ENCODE assay signal across 1 cellular context in genomic region chr11:83151274-83151977, GRCh38.
A peak's percentile ranks its signal among the peaks of the same experiment; 100 is the strongest.
TF ChIP-seq lines count a peak whose summit lies in the region.

No MANE protein-coding gene starts in this region.

TF ChIP-seq in K562, 482 proteins besides CTCF, POLR2A, EP300 and RAD21 (continued from another document and continues in another):
- TF ChIP-seq ZNF518B (CRISPR knock-in tag; IDR thresholded peaks at IDR 0.05): no peak
- TF ChIP-seq POLR2B (IDR thresholded peaks at IDR 0.05; ENCODE audit: low read depth, partially characterized antibody): no peak
- no peak for TF ChIP-seq ZNF133 (CRISPR knock-in tag; IDR thresholded peaks at IDR 0.05)
- no peak for TF ChIP-seq KDM4B (IDR thresholded peaks at IDR 0.05; ENCODE audit: borderline replicate concordance in 2 of 2, low read depth in 1 of 2)
- TF ChIP-seq DMBX1 (CRISPR knock-in tag; IDR thresholded peaks at IDR 0.05; ENCODE audit: borderline replicate concordance): 0 out of 2 replicates have a peak, but pooled peaks have one; percentile 49
- TF ChIP-seq, protein P1, sequence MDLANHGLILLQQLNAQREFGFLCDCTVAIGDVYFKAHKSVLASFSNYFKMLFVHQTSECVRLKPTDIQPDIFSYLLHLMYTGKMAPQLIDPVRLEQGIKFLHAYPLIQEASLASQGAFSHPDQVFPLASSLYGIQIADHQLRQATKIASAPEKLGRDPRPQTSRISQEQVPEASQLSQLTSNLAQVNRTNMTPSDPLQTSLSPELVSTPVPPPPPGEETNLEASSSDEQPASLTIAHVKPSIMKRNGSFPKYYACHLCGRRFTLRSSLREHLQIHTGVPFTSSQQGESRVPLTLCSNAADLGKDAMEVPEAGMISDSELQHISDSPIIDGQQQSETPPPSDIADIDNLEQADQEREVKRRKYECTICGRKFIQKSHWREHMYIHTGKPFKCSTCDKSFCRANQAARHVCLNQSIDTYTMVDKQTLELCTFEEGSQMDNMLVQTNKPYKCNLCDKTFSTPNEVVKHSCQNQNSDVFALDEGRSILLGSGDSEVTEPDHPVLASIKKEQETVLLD (IDR thresholded peaks at IDR 0.05): no peak
- peak; percentile 50; the same call in 1 of the 2 replicates for TF ChIP-seq NFE2 (IDR thresholded peaks at IDR 0.05; ENCODE audit: low read depth)
- no peak for TF ChIP-seq ZNF551 (CRISPR knock-in tag; IDR thresholded peaks at IDR 0.05)
- no peak for TF ChIP-seq ZNF584 (CRISPR knock-in tag; IDR thresholded peaks at IDR 0.05; ENCODE audit: low read depth)
- TF ChIP-seq CEBPB (tag; IDR thresholded peaks at IDR 0.05): no peak
- peak; percentile 27 to 29; a peak in 2 of 4 replicates for TF ChIP-seq MAZ (CRISPR knock-in tag; conservative IDR thresholded peaks at IDR 0.05 in 1 of 2, IDR thresholded peaks at IDR 0.05 in 1 of 2)
- no peak for TF ChIP-seq PRMT5 (CRISPR knock-in tag; IDR thresholded peaks at IDR 0.05)
- no peak for TF ChIP-seq ZNF174 (CRISPR knock-in tag; IDR thresholded peaks at IDR 0.05)
- no peak for TF ChIP-seq ZFP1 (CRISPR knock-in tag; IDR thresholded peaks at IDR 0.05)
- no peak for TF ChIP-seq U2AF2 (optimal IDR thresholded peaks at IDR 0.05; ENCODE audit: low read depth, low read length)
- TF ChIP-seq HDGF (IDR thresholded peaks at IDR 0.05): 0 out of 2 replicates have a peak, but pooled peaks have one; percentile 27
- TF ChIP-seq C11orf30 (IDR thresholded peaks at IDR 0.05; ENCODE audit: low read depth): peak; percentile 82
- no peak for TF ChIP-seq ZBTB9 (CRISPR knock-in tag; IDR thresholded peaks at IDR 0.05)
- TF ChIP-seq ZNF695 (CRISPR knock-in tag; IDR thresholded peaks at IDR 0.05): no peak
- TF ChIP-seq, protein P2, sequence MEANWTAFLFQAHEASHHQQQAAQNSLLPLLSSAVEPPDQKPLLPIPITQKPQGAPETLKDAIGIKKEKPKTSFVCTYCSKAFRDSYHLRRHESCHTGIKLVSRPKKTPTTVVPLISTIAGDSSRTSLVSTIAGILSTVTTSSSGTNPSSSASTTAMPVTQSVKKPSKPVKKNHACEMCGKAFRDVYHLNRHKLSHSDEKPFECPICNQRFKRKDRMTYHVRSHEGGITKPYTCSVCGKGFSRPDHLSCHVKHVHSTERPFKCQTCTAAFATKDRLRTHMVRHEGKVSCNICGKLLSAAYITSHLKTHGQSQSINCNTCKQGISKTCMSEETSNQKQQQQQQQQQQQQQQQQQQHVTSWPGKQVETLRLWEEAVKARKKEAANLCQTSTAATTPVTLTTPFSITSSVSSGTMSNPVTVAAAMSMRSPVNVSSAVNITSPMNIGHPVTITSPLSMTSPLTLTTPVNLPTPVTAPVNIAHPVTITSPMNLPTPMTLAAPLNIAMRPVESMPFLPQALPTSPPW (CRISPR knock-in tag; IDR thresholded peaks at IDR 0.05): peak; percentile 52
- TF ChIP-seq, protein P3, sequence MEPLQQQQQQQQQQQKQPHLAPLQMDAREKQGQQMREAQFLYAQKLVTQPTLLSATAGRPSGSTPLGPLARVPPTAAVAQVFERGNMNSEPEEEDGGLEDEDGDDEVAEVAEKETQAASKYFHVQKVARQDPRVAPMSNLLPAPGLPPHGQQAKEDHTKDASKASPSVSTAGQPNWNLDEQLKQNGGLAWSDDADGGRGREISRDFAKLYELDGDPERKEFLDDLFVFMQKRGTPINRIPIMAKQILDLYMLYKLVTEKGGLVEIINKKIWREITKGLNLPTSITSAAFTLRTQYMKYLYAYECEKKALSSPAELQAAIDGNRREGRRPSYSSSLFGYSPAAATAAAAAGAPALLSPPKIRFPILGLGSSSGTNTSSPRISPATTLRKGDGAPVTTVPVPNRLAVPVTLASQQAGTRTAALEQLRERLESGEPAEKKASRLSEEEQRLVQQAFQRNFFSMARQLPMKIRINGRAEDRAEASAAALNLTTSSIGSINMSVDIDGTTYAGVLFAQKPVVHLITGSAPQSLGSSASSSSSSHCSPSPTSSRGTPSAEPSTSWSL (CRISPR knock-in tag; IDR thresholded peaks at IDR 0.05; ENCODE audit: borderline replicate concordance): no peak
- TF ChIP-seq IRF1 (CRISPR knock-in tag; IDR thresholded peaks at IDR 0.05; ENCODE audit: borderline replicate concordance): no peak
- TF ChIP-seq, protein P4, sequence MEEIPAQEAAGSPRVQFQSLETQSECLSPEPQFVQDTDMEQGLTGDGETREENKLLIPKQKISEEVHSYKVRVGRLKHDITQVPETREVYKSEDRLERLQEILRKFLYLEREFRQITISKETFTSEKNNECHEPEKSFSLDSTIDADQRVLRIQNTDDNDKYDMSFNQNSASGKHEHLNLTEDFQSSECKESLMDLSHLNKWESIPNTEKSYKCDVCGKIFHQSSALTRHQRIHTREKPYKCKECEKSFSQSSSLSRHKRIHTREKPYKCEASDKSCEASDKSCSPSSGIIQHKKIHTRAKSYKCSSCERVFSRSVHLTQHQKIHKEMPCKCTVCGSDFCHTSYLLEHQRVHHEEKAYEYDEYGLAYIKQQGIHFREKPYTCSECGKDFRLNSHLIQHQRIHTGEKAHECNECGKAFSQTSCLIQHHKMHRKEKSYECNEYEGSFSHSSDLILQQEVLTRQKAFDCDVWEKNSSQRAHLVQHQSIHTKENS (CRISPR knock-in tag; IDR thresholded peaks at IDR 0.05): no peak
- peak; percentile 54; the same call in 1 of the 2 replicates for TF ChIP-seq CREB3 (tag; conservative IDR thresholded peaks at IDR 0.05; ENCODE audit: low read depth)
- no peak for TF ChIP-seq FOXJ3 (CRISPR knock-in tag; IDR thresholded peaks at IDR 0.05)
- TF ChIP-seq ZNF24 (IDR thresholded peaks at IDR 0.05): peak; percentile 96
- no peak for TF ChIP-seq MYBL2 (IDR thresholded peaks at IDR 0.05; ENCODE audit: low read depth)
- no peak for TF ChIP-seq MYBL2 (CRISPR knock-in tag; IDR thresholded peaks at IDR 0.05; ENCODE audit: borderline replicate concordance)
- no peak for TF ChIP-seq TOE1 (IDR thresholded peaks at IDR 0.05; ENCODE audit: borderline replicate concordance)
- no peak for TF ChIP-seq TOE1 (CRISPR knock-in tag; IDR thresholded peaks at IDR 0.05; ENCODE audit: borderline replicate concordance, low read depth)
- TF ChIP-seq YBX1 (IDR thresholded peaks at IDR 0.05): no peak
- no peak for TF ChIP-seq RBM39 (optimal IDR thresholded peaks at IDR 0.05; ENCODE audit: low read depth, low read length)
- TF ChIP-seq SIRT6 (IDR thresholded peaks at IDR 0.05; ENCODE audit: low read depth, low read length): no peak
- no peak for TF ChIP-seq YY1 (IDR thresholded peaks at IDR 0.05; ENCODE audit: borderline replicate concordance in 1 of 3, control insufficient read depth in 1 of 3, extremely low read depth in 1 of 3, insufficient read depth in 3 of 3, insufficient read length in 1 of 3, insufficient replicate concordance in 2 of 3, low read depth in 1 of 3, low read length in 2 of 3)
- no peak for TF ChIP-seq BCL6 (CRISPR knock-in tag; IDR thresholded peaks at IDR 0.05)
- TF ChIP-seq BRCA1 (IDR thresholded peaks at IDR 0.05): no peak
- TF ChIP-seq BRCA1 (CRISPR knock-in tag; IDR thresholded peaks at IDR 0.05): no peak
- TF ChIP-seq BCLAF1 (IDR thresholded peaks at IDR 0.05; ENCODE audit: borderline replicate concordance in 1 of 2, control insufficient read depth in 1 of 2, low read depth in 2 of 2, low read length in 1 of 2): no peak
- no peak for TF ChIP-seq GABPB2 (CRISPR knock-in tag; conservative IDR thresholded peaks at IDR 0.05)
- TF ChIP-seq ZNF140 (CRISPR knock-in tag; IDR thresholded peaks at IDR 0.05): no peak
- TF ChIP-seq ETV1 (tag; conservative IDR thresholded peaks at IDR 0.05; ENCODE audit: low read depth): no peak
- peak; percentile 38; the same call in 1 of the 2 replicates for TF ChIP-seq ZFX (CRISPR knock-in tag; IDR thresholded peaks at IDR 0.05)
- TF ChIP-seq KLF13 (tag; IDR thresholded peaks at IDR 0.05; ENCODE audit: borderline replicate concordance, low read depth): no peak
- no peak for TF ChIP-seq TFE3 (CRISPR knock-in tag; IDR thresholded peaks at IDR 0.05)
- TF ChIP-seq ZKSCAN1 (IDR thresholded peaks at IDR 0.05; ENCODE audit: low read depth, low read length): no peak
- TF ChIP-seq MAFK (IDR thresholded peaks at IDR 0.05; ENCODE audit: low read length): no peak
- TF ChIP-seq MEIS2 (IDR thresholded peaks at IDR 0.05; ENCODE audit: partially characterized antibody): peak; percentile 63
- no peak for TF ChIP-seq DEAF1 (CRISPR knock-in tag; IDR thresholded peaks at IDR 0.05)
